In genomic region chr4:1300466-1301455, GRCh38 we compare ENCODE assay signal across 1 cellular context.
TF ChIP-seq lines count a peak whose summit lies in the region.

No MANE protein-coding gene starts in this region.

TF ChIP-seq in HepG2, 621 proteins besides CTCF, POLR2A, EP300 and RAD21 (continued from another document):
- peak; percentile 52; the same call in 1 of the 2 replicates for TF ChIP-seq ZBTB33 (CRISPR knock-in tag; IDR thresholded peaks at IDR 0.05)
- TF ChIP-seq ZNF20 (CRISPR knock-in tag; IDR thresholded peaks at IDR 0.05), result no peak
- TF ChIP-seq FOSL2 (CRISPR knock-in tag; IDR thresholded peaks at IDR 0.05), result 0 out of 2 replicates have a peak, but pooled peaks have one; percentile 13
- no peak for TF ChIP-seq ZNF780A (CRISPR knock-in tag; IDR thresholded peaks at IDR 0.05)
- TF ChIP-seq GPBP1L1 (CRISPR knock-in tag; IDR thresholded peaks at IDR 0.05), result no peak
- no peak for TF ChIP-seq ZFP36 (IDR thresholded peaks at IDR 0.05; ENCODE audit: borderline replicate concordance, low read depth, low read length, partially characterized antibody)
- peak; percentile 58 for TF ChIP-seq RBM22 (optimal IDR thresholded peaks at IDR 0.05; ENCODE audit: low read length)
